In genomic region chr16:65975049-65975708, GRCh38 we compare ENCODE assay signal across 11 cellular contexts.
DNase-seq lines count a peak whose midpoint lies in the region; ATAC-seq and TF ChIP-seq lines count a peak whose summit lies in the region.
"Had no signal": no experiment of that assay in that cellular context is flagged by ENCODE, and none has a peak within 500 bp of the region (broad histone marks: within the 10 kb centered on the region; RNA-seq: fewer than 3 reads in every experiment).

No MANE protein-coding gene starts in this region.

- no peaks in the 10 kb centered on the region for H3K36me3 Mint-ChIP-seq in activated T-cell treated with anti-CD3 and anti-CD28 coated beads, Interleukin-2, amount 50 U/mL, for 24 hours (ENCODE audit: low read depth)

- no peak overlapping the region for H2AFZ ChIP-seq in PC-3 (ENCODE audit: low read length)

- 69 to 76% methylated on average over 7 of the region's 7 CpGs for WGBS in lower leg skin, 2 donors

- peaks cover 13% of the 10 kb centered on the region for H3K4me1 ChIP-seq in PC-3 (ENCODE audit: insufficient read depth, low read length)
- H3K4me1 ChIP-seq: Caco-2 had no signal

- H3K4me1 Mint-ChIP-seq in activated T-cell treated with anti-CD3 and anti-CD28 coated beads, Interleukin-2, amount 50 U/mL, for 24 hours (ENCODE audit: low read depth): no peaks in the 10 kb centered on the region

- H3K4me2 ChIP-seq in PC-3 (ENCODE audit: low read length): peak overlapping the region; percentile 46

- no peak overlapping the region for H3K4me3 ChIP-seq in PC-3 (ENCODE audit: low read length)
- no peak overlapping the region for H3K4me3 ChIP-seq in epithelial cell of esophagus (ENCODE audit: low read length)
- H3K4me3 ChIP-seq in lower leg skin (ENCODE audit: low read depth, poor library complexity, severe bottlenecking): no peak overlapping the region

- no peaks in the 10 kb centered on the region for H3K9me3 ChIP-seq in PC-3 (ENCODE audit: low read length)
- H3K9me3 ChIP-seq: Caco-2 had no signal

- H3K27me3 ChIP-seq in PC-3 (ENCODE audit: low read length): no peaks in the 10 kb centered on the region

- BruUV-seq in PC-3 (replicated peaks; lab: Mats Ljungman, UMichigan): no TSS peak

- no peaks in the 10 kb centered on the region for H3K27me3 Mint-ChIP-seq in activated T-cell treated with anti-CD3 and anti-CD28 coated beads, Interleukin-2, amount 50 U/mL, for 24 hours

- no peaks in the 10 kb centered on the region for H3F3A ChIP-seq in PC-3 (ENCODE audit: low read length, unreplicated experiment)

- CTCF ChIA-PET in PC-3 (lab: Charles Lee): no interaction called here

- ATAC-seq in PC-3: peak; percentile 98

- no peak for TF ChIP-seq POLR2A in lower leg skin (IDR thresholded peaks at IDR 0.05)

- no peaks in the 10 kb centered on the region for H3K36me3 ChIP-seq in PC-3 (ENCODE audit: low read depth, low read length)

- no peak overlapping the region for H3K9ac ChIP-seq in PC-3 (ENCODE audit: low read length)

- H4K20me1 ChIP-seq in PC-3 (ENCODE audit: low read length): no peaks in the 10 kb centered on the region

- no peak overlapping the region for H3K27ac Mint-ChIP-seq in activated T-cell treated with anti-CD3 and anti-CD28 coated beads, Interleukin-2, amount 50 U/mL, for 24 hours

- TF ChIP-seq CTCF in PC-3 (conservative IDR thresholded peaks at IDR 0.05; ENCODE audit: low read depth, low read length): no peak
- no peak for TF ChIP-seq CTCF in epithelial cell of esophagus (IDR thresholded peaks at IDR 0.05; ENCODE audit: insufficient read depth, low read depth, low read length, missing control alignments)
- no peak for TF ChIP-seq CTCF in lower leg skin (IDR thresholded peaks at IDR 0.05)

- H3K9me2 ChIP-seq in PC-3 (replicated peaks; ENCODE audit: low read length): no peaks in the 10 kb centered on the region

- peak; percentile 76 for DNase-seq in A172 (ENCODE audit: low spot score)
- peak; percentile 59 for DNase-seq in ELR (ENCODE audit: low read depth)
- DNase-seq in PC-3: peak; percentile 90
- DNase-seq in epithelial cell of esophagus (ENCODE audit: low read depth): peak; percentile 74
- no peak for DNase-seq in lower leg skin (ENCODE audit: low spot score in 2 of 2)
- DNase-seq in hepatic stellate cell (ENCODE audit: low spot score): no peak
- no peak for DNase-seq in foreskin melanocyte
- no peak for DNase-seq in activated T-cell treated with anti-CD3 and anti-CD28 coated beads, Interleukin-2, amount 50 U/mL, for 24 hours
- DNase-seq: activated CD8-positive, alpha-beta memory T cell treated with anti-CD3 and anti-CD28 coated beads, Interleukin-2, amount 50 U/mL, for 4 hours; NCI-H187 treated with DMSO at 0.1 percent for 48 hours had no signal

- POLR2A ChIA-PET in PC-3 (lab: Charles Lee; ENCODE audit: unreplicated experiment): no interaction called here

- H3K79me2 ChIP-seq in PC-3 (ENCODE audit: low read length): no peaks in the 10 kb centered on the region

- intact Hi-C loops in PC-3 (cut with micrococcal nuclease): no loop called here
- intact Hi-C loops in lower leg skin (cut with DNase I; ENCODE audit: low total_unique reads): no loop called here

- H3K27ac ChIP-seq in PC-3 (ENCODE audit: low read length): peak overlapping the region; percentile 70

- no peak overlapping the region for H3K4me3 Mint-ChIP-seq in activated T-cell treated with anti-CD3 and anti-CD28 coated beads, Interleukin-2, amount 50 U/mL, for 24 hours

- peaks cover 4% of the 10 kb centered on the region for H3K9me3 Mint-ChIP-seq in activated T-cell treated with anti-CD3 and anti-CD28 coated beads, Interleukin-2, amount 50 U/mL, for 24 hours

Comparison
In these comparisons a context has a peak if more than half of its experiments do, and no peak if none do; other contexts are left out.
1. DNase-seq: peak in A172 (single experiment), ELR (single experiment), PC-3 (single experiment) and epithelial cell of esophagus (single experiment); none in lower leg skin (0 of 2), hepatic stellate cell (single experiment), foreskin melanocyte (single experiment) and activated T-cell treated with anti-CD3 and anti-CD28 coated beads, Interleukin-2, amount 50 U/mL, for 24 hours (single experiment).